ENCODE assay signal across 16 cellular contexts in genomic region chr2:121694398-121695178, GRCh38. TPM values are rescaled to one million over a fixed set of nuclear protein-coding genes. Genes with fewer than 3 reads are reported as not detected.
A peak's percentile ranks its signal among the peaks of the same experiment; 100 is the strongest.
DNase-seq lines count a peak whose midpoint lies in the region; ATAC-seq and TF ChIP-seq lines count a peak whose summit lies in the region.
"Had no signal": no experiment of that assay in that cellular context is flagged by ENCODE, and none has a peak within 500 bp of the region (broad histone marks: within the 10 kb centered on the region; RNA-seq: fewer than 3 reads in every experiment).

No MANE protein-coding gene starts in this region.

- in situ Hi-C loops in astrocyte of the spinal cord (cut with HindIII; ENCODE audit: low sequenced_read_pairs): no loop called here

- H3K4me3 ChIP-seq in astrocyte of the spinal cord (ENCODE audit: low read depth, low read length) (no peak overlapping the region), fibroblast of villous mesenchyme (ENCODE audit: low read depth, low read length) (no peak overlapping the region)
- H3K4me3 ChIP-seq: PC-9 had no signal

- CTCF ChIA-PET in activated CD8-positive, alpha-beta T cell treated with anti-CD3 and anti-CD28 coated beads for 36 hours (lab: Charles Lee): no interaction called here
- CTCF ChIA-PET in activated CD8-positive, alpha-beta T cell treated with anti-CD3 and anti-CD28 coated beads, Interleukin-2, amount 10 ng/mL, durations not matched to agents 7 days and 5 days (lab: Charles Lee): interaction anchor here (0.6 kb wide), 1 partner anchor 54 kb away, joined by 3 read pairs; no protein-coding TSS in a partner anchor

- H3K9me3 Mint-ChIP-seq in activated CD8-positive, alpha-beta T cell treated with anti-CD3 and anti-CD28 coated beads for 36 hours: no peaks in the 10 kb centered on the region
- no peaks in the 10 kb centered on the region for H3K9me3 Mint-ChIP-seq in activated CD8-positive, alpha-beta T cell treated with anti-CD3 and anti-CD28 coated beads, Interleukin-2, amount 10 ng/mL, durations not matched to agents 7 days and 5 days (ENCODE audit: insufficient read depth)
- no peaks in the 10 kb centered on the region for H3K9me3 Mint-ChIP-seq in type B pancreatic cell
- H3K9me3 Mint-ChIP-seq: CD8-positive, alpha-beta memory T cell; naive thymus-derived CD4-positive, alpha-beta T cell had no signal

- no peak for TF ChIP-seq CTCF in activated CD8-positive, alpha-beta T cell treated with anti-CD3 and anti-CD28 coated beads for 36 hours (IDR thresholded peaks at IDR 0.05)
- TF ChIP-seq CTCF in astrocyte of the spinal cord (IDR thresholded peaks at IDR 0.05; ENCODE audit: low read depth, low read length) (no peak), fibroblast of villous mesenchyme (IDR thresholded peaks at IDR 0.05; ENCODE audit: insufficient read depth, low read depth, low read length) (no peak), type B pancreatic cell (conservative IDR thresholded peaks at IDR 0.05) (no peak)

- POLR2A ChIA-PET in activated CD8-positive, alpha-beta T cell treated with anti-CD3 and anti-CD28 coated beads for 36 hours (lab: Charles Lee): no interaction called here
- POLR2A ChIA-PET in activated CD8-positive, alpha-beta T cell treated with anti-CD3 and anti-CD28 coated beads, Interleukin-2, amount 10 ng/mL, durations not matched to agents 7 days and 5 days (lab: Charles Lee): no interaction called here

- no peak for DNase-seq in activated CD8-positive, alpha-beta T cell treated with anti-CD3 and anti-CD28 coated beads for 36 hours
- DNase-seq in activated CD8-positive, alpha-beta T cell treated with anti-CD3 and anti-CD28 coated beads, Interleukin-2, amount 10 ng/mL, durations not matched to agents 7 days and 5 days: no peak
- DNase-seq in astrocyte of the spinal cord (ENCODE audit: low read depth, low spot score) (peak; percentile 85), fibroblast of villous mesenchyme (ENCODE audit: low read depth) (peak; percentile 19), type B pancreatic cell (ENCODE audit: extremely low spot score, unreplicated experiment) (no peak), HPDE6-E6E7 (ENCODE audit: extremely low spot score) (no peak), HK-2 (ENCODE audit: unreplicated experiment) (no peak), dermis blood vessel endothelial cell (no peak)
- DNase-seq: 8988T; activated effector memory CD4-positive, alpha-beta T cell treated with anti-CD3 and anti-CD28 coated beads, Interleukin-2, amount 50 U/mL, for 16 hours; CD8-positive, alpha-beta memory T cell; glutamatergic neuron; naive thymus-derived CD4-positive, alpha-beta T cell; T-helper 17 cell; trophoblast cell had no signal

- intact Hi-C loops in activated CD8-positive, alpha-beta T cell treated with anti-CD3 and anti-CD28 coated beads for 36 hours (cut with micrococcal nuclease): loop anchor here (5.0 kb wide), 1 partner anchor 42 kb away; no protein-coding TSS in a partner anchor

- peak overlapping the region; percentile 44 for H3K27ac Mint-ChIP-seq in activated CD8-positive, alpha-beta T cell treated with anti-CD3 and anti-CD28 coated beads for 36 hours
- no peak overlapping the region for H3K27ac Mint-ChIP-seq in activated CD8-positive, alpha-beta T cell treated with anti-CD3 and anti-CD28 coated beads, Interleukin-2, amount 10 ng/mL, durations not matched to agents 7 days and 5 days
- H3K27ac Mint-ChIP-seq in type B pancreatic cell: peak overlapping the region; percentile 70
- H3K27ac Mint-ChIP-seq: naive thymus-derived CD4-positive, alpha-beta T cell had no signal

- H3K27me3 Mint-ChIP-seq in activated CD8-positive, alpha-beta T cell treated with anti-CD3 and anti-CD28 coated beads for 36 hours: no peaks in the 10 kb centered on the region
- peaks cover 3% of the 10 kb centered on the region for H3K27me3 Mint-ChIP-seq in activated CD8-positive, alpha-beta T cell treated with anti-CD3 and anti-CD28 coated beads, Interleukin-2, amount 10 ng/mL, durations not matched to agents 7 days and 5 days (ENCODE audit: low read depth)
- H3K27me3 Mint-ChIP-seq in type B pancreatic cell: no peaks in the 10 kb centered on the region
- H3K27me3 Mint-ChIP-seq: naive thymus-derived CD4-positive, alpha-beta T cell; T-helper 17 cell had no signal

- H3K4me3 Mint-ChIP-seq in activated CD8-positive, alpha-beta T cell treated with anti-CD3 and anti-CD28 coated beads for 36 hours: no peak overlapping the region
- no peak overlapping the region for H3K4me3 Mint-ChIP-seq in activated CD8-positive, alpha-beta T cell treated with anti-CD3 and anti-CD28 coated beads, Interleukin-2, amount 10 ng/mL, durations not matched to agents 7 days and 5 days
- no peak overlapping the region for H3K4me3 Mint-ChIP-seq in type B pancreatic cell
- H3K4me3 Mint-ChIP-seq: CD8-positive, alpha-beta memory T cell; naive thymus-derived CD4-positive, alpha-beta T cell; T-helper 17 cell had no signal

- H3K36me3 Mint-ChIP-seq in activated CD8-positive, alpha-beta T cell treated with anti-CD3 and anti-CD28 coated beads for 36 hours (ENCODE audit: low read depth): peaks cover 2% of the 10 kb centered on the region
- H3K36me3 Mint-ChIP-seq in activated CD8-positive, alpha-beta T cell treated with anti-CD3 and anti-CD28 coated beads, Interleukin-2, amount 10 ng/mL, durations not matched to agents 7 days and 5 days (ENCODE audit: low read depth): no peaks in the 10 kb centered on the region
- H3K36me3 Mint-ChIP-seq in type B pancreatic cell: no peaks in the 10 kb centered on the region
- H3K36me3 Mint-ChIP-seq: CD8-positive, alpha-beta memory T cell; naive thymus-derived CD4-positive, alpha-beta T cell had no signal

- ATAC-seq in activated CD8-positive, alpha-beta T cell treated with anti-CD3 and anti-CD28 coated beads for 36 hours: no peak
- ATAC-seq in activated CD8-positive, alpha-beta T cell treated with anti-CD3 and anti-CD28 coated beads, Interleukin-2, amount 10 ng/mL, durations not matched to agents 7 days and 5 days: no peak
- ATAC-seq: naive thymus-derived CD4-positive, alpha-beta T cell; T-helper 17 cell had no signal

- H3K4me1 Mint-ChIP-seq in activated CD8-positive, alpha-beta T cell treated with anti-CD3 and anti-CD28 coated beads for 36 hours (ENCODE audit: low read depth): peaks cover 13% of the 10 kb centered on the region
- H3K4me1 Mint-ChIP-seq in activated CD8-positive, alpha-beta T cell treated with anti-CD3 and anti-CD28 coated beads, Interleukin-2, amount 10 ng/mL, durations not matched to agents 7 days and 5 days (ENCODE audit: low read depth): peaks cover 25% of the 10 kb centered on the region
- peaks cover 19% of the 10 kb centered on the region for H3K4me1 Mint-ChIP-seq in type B pancreatic cell (ENCODE audit: unreplicated experiment)

RNA-seq across cellular contexts. Expression of gene NIFK, which starts 42.1 kb away (rescaled TPM):
- 100 to 1,000 TPM; 115 to 134 TPM for total RNA-seq in activated CD8-positive, alpha-beta T cell treated with anti-CD3 and anti-CD28 coated beads for 36 hours
- 10 to 100 TPM; 79.8 to 80.1 TPM for total RNA-seq in activated CD8-positive, alpha-beta T cell treated with anti-CD3 and anti-CD28 coated beads, Interleukin-2, amount 10 ng/mL, durations not matched to agents 7 days and 5 days
- 34.1 and 50.1 TPM in 2 replicates for total RNA-seq in fibroblast of villous mesenchyme
- 55.5 and 60.9 TPM in 2 replicates for total RNA-seq in type B pancreatic cell (ENCODE audit: low replicate concordance)
- total RNA-seq in dermis blood vessel endothelial cell: 45.1 and 75.9 TPM in 2 replicates

RNA-seq across cellular contexts. Expression of gene CLASP1, which starts 45.3 kb away (rescaled TPM):
- 10 to 100 TPM; 60.3 to 61.4 TPM for total RNA-seq in activated CD8-positive, alpha-beta T cell treated with anti-CD3 and anti-CD28 coated beads for 36 hours
- total RNA-seq in activated CD8-positive, alpha-beta T cell treated with anti-CD3 and anti-CD28 coated beads, Interleukin-2, amount 10 ng/mL, durations not matched to agents 7 days and 5 days: 10 to 100 TPM; 62.3 to 65.2 TPM
- total RNA-seq in fibroblast of villous mesenchyme: 47.4 and 58.3 TPM in 2 replicates
- total RNA-seq in type B pancreatic cell (ENCODE audit: low replicate concordance): 42.7 and 74.6 TPM in 2 replicates
- 51.9 and 67.7 TPM in 2 replicates for total RNA-seq in dermis blood vessel endothelial cell

Comparison
In these comparisons a context has a peak if more than half of its experiments do, and no peak if none do; other contexts are left out.
1. DNase-seq: peak in astrocyte of the spinal cord (single experiment) and fibroblast of villous mesenchyme (single experiment); none in activated CD8-positive, alpha-beta T cell treated with anti-CD3 and anti-CD28 coated beads for 36 hours (single experiment), activated CD8-positive, alpha-beta T cell treated with anti-CD3 and anti-CD28 coated beads, Interleukin-2, amount 10 ng/mL, durations not matched to agents 7 days and 5 days (single experiment), type B pancreatic cell (single experiment), HPDE6-E6E7 (single experiment), HK-2 (single experiment) and dermis blood vessel endothelial cell (single experiment).